ENCODE assay signal across 18 cellular contexts in genomic region chr2:230267059-230267458, GRCh38. TPM values are rescaled to one million over a fixed set of nuclear protein-coding genes. Genes with fewer than 3 reads are reported as not detected.
DNase-seq lines count a peak whose midpoint lies in the region; ATAC-seq and TF ChIP-seq lines count a peak whose summit lies in the region.
"Had no signal": no experiment of that assay in that cellular context is flagged by ENCODE, and none has a peak within 500 bp of the region (broad histone marks: within the 10 kb centered on the region; RNA-seq: fewer than 3 reads in every experiment).

No MANE protein-coding gene starts in this region.

- no peak overlapping the region for H3K4me3 Mint-ChIP-seq in activated CD4-positive, alpha-beta memory T cell treated with anti-CD3 and anti-CD28 coated beads for 36 hours
- no peak overlapping the region for H3K4me3 Mint-ChIP-seq in activated CD4-positive, alpha-beta memory T cell treated with anti-CD3 and anti-CD28 coated beads, Interleukin-2, amount 10 ng/mL, durations not matched to agents 7 days and 5 days
- H3K4me3 Mint-ChIP-seq in effector memory CD8-positive, alpha-beta T cell, result no peak overlapping the region

- WGBS in thyroid gland, 2 donors, result 90 to 96% methylated on average over 1 of the region's 1 CpG

- peak overlapping the region; percentile 63 for H3K27ac Mint-ChIP-seq in activated CD4-positive, alpha-beta memory T cell treated with anti-CD3 and anti-CD28 coated beads for 36 hours
- H3K27ac Mint-ChIP-seq in activated CD4-positive, alpha-beta memory T cell treated with anti-CD3 and anti-CD28 coated beads, Interleukin-2, amount 10 ng/mL, durations not matched to agents 7 days and 5 days, result no peak overlapping the region
- peak overlapping the region; percentile 55 to 57 for H3K27ac Mint-ChIP-seq in effector memory CD8-positive, alpha-beta T cell

- CTCF ChIA-PET in activated CD4-positive, alpha-beta memory T cell treated with anti-CD3 and anti-CD28 coated beads for 36 hours (lab: Charles Lee), result interaction anchor here (1.1 kb wide), 2 partner anchors 13 to 64 kb away, joined by 3 read pairs; no protein-coding TSS in a partner anchor
- CTCF ChIA-PET in activated CD4-positive, alpha-beta memory T cell treated with anti-CD3 and anti-CD28 coated beads, Interleukin-2, amount 10 ng/mL, durations not matched to agents 7 days and 5 days (lab: Charles Lee), result no interaction called here

- no peak overlapping the region for H3K27ac ChIP-seq in thyroid gland
- H3K27ac ChIP-seq: heart left ventricle, pancreas had no signal

- DNase-seq in activated CD4-positive, alpha-beta memory T cell treated with anti-CD3 and anti-CD28 coated beads for 36 hours, result no peak
- DNase-seq in activated CD4-positive, alpha-beta memory T cell treated with anti-CD3 and anti-CD28 coated beads, Interleukin-2, amount 10 ng/mL, durations not matched to agents 7 days and 5 days, result no peak
- no peak for DNase-seq in effector memory CD8-positive, alpha-beta T cell
- no peak for DNase-seq in activated effector memory CD4-positive, alpha-beta T cell treated with anti-CD3 and anti-CD28 coated beads, Interleukin-2, amount 50 U/mL, for 16 hours
- no peak for DNase-seq in thyroid gland
- DNase-seq: activated CD8-positive, alpha-beta memory T cell treated with anti-CD3 and anti-CD28 coated beads, Interleukin-2, amount 50 U/mL, for 48 hours; H7; heart left ventricle; kidney; mucosa of descending colon; NCI-H2227 treated with DMSO at 0.1 percent for 48 hours; pancreas; SK-N-SH had no signal

- H3K9me3 ChIP-seq in thyroid gland, result no peaks in the 10 kb centered on the region
- H3K9me3 ChIP-seq: mucosa of descending colon, pancreas had no signal

- no peaks in the 10 kb centered on the region for H3K27me3 Mint-ChIP-seq in activated CD4-positive, alpha-beta memory T cell treated with anti-CD3 and anti-CD28 coated beads for 36 hours
- H3K27me3 Mint-ChIP-seq in activated CD4-positive, alpha-beta memory T cell treated with anti-CD3 and anti-CD28 coated beads, Interleukin-2, amount 10 ng/mL, durations not matched to agents 7 days and 5 days, result no peaks in the 10 kb centered on the region
- H3K27me3 Mint-ChIP-seq in effector memory CD8-positive, alpha-beta T cell, result no peaks in the 10 kb centered on the region

- no peak overlapping the region for H3K4me3 ChIP-seq in thyroid gland (replicated peaks in 1 of 3)
- H3K4me3 ChIP-seq: heart left ventricle, K562, mucosa of descending colon, pancreas, smooth muscle cell had no signal

- POLR2A ChIA-PET in activated CD4-positive, alpha-beta memory T cell treated with anti-CD3 and anti-CD28 coated beads for 36 hours (lab: Charles Lee), result no interaction called here
- POLR2A ChIA-PET in activated CD4-positive, alpha-beta memory T cell treated with anti-CD3 and anti-CD28 coated beads, Interleukin-2, amount 10 ng/mL, durations not matched to agents 7 days and 5 days (lab: Charles Lee), result interaction anchor here (1.0 kb wide), 1 partner anchor 14 kb away, joined by 3 read pairs; no protein-coding TSS in a partner anchor

- no peaks in the 10 kb centered on the region for H3K27me3 ChIP-seq in thyroid gland
- H3K27me3 ChIP-seq: heart left ventricle, pancreas had no signal

- H3K4me1 Mint-ChIP-seq in activated CD4-positive, alpha-beta memory T cell treated with anti-CD3 and anti-CD28 coated beads for 36 hours (ENCODE audit: low read depth), result peaks cover 69% of the 10 kb centered on the region
- peaks cover 64% of the 10 kb centered on the region for H3K4me1 Mint-ChIP-seq in activated CD4-positive, alpha-beta memory T cell treated with anti-CD3 and anti-CD28 coated beads, Interleukin-2, amount 10 ng/mL, durations not matched to agents 7 days and 5 days
- peaks cover 28 to 42% of the 10 kb centered on the region in 2 donors for H3K4me1 Mint-ChIP-seq in effector memory CD8-positive, alpha-beta T cell (ENCODE audit: low read depth in 2 of 2)

- TF ChIP-seq CTCF in thyroid gland (IDR thresholded peaks at IDR 0.05), result no peak

- no peak for TF ChIP-seq POLR2A in thyroid gland (IDR thresholded peaks at IDR 0.05)

- ATAC-seq in GM21526 (IDR thresholded peaks at IDR 0.05; ENCODE audit: low FRiP score, unreplicated experiment), result peak; percentile 34
- peak; percentile 18 for ATAC-seq in HG03064 (IDR thresholded peaks at IDR 0.05; ENCODE audit: low read depth, unreplicated experiment)
- no peak for ATAC-seq in effector memory CD8-positive, alpha-beta T cell (replicated peaks)
- no peak for ATAC-seq in GM18498 (IDR thresholded peaks at IDR 0.05; ENCODE audit: unreplicated experiment)
- ATAC-seq: heart left ventricle, K562, mucosa of descending colon, pancreas had no signal

- no peaks in the 10 kb centered on the region for H3K9me3 Mint-ChIP-seq in activated CD4-positive, alpha-beta memory T cell treated with anti-CD3 and anti-CD28 coated beads for 36 hours
- H3K9me3 Mint-ChIP-seq in activated CD4-positive, alpha-beta memory T cell treated with anti-CD3 and anti-CD28 coated beads, Interleukin-2, amount 10 ng/mL, durations not matched to agents 7 days and 5 days, result peaks cover 9% of the 10 kb centered on the region
- H3K9me3 Mint-ChIP-seq in effector memory CD8-positive, alpha-beta T cell, result peaks cover 0 to 9% of the 10 kb centered on the region in 2 donors

- peaks cover 77% of the 10 kb centered on the region for H3K36me3 Mint-ChIP-seq in activated CD4-positive, alpha-beta memory T cell treated with anti-CD3 and anti-CD28 coated beads for 36 hours
- H3K36me3 Mint-ChIP-seq in activated CD4-positive, alpha-beta memory T cell treated with anti-CD3 and anti-CD28 coated beads, Interleukin-2, amount 10 ng/mL, durations not matched to agents 7 days and 5 days (ENCODE audit: low read depth), result peaks cover 90% of the 10 kb centered on the region
- H3K36me3 Mint-ChIP-seq in effector memory CD8-positive, alpha-beta T cell (ENCODE audit: insufficient read depth), result peaks cover 30% of the 10 kb centered on the region

- intact Hi-C loops in activated CD4-positive, alpha-beta memory T cell treated with anti-CD3 and anti-CD28 coated beads for 36 hours (cut with micrococcal nuclease), result loop anchor here (1.0 to 5.0 kb wide), 5 partner anchors 13 to 345 kb away; no protein-coding TSS in a partner anchor
- intact Hi-C loops in thyroid gland (cut with DNase I), result no loop called here

- no peaks in the 10 kb centered on the region for H3K4me1 ChIP-seq in thyroid gland
- H3K4me1 ChIP-seq: pancreas had no signal

- no peaks in the 10 kb centered on the region for H3K36me3 ChIP-seq in thyroid gland
- H3K36me3 ChIP-seq: heart left ventricle, pancreas had no signal

RNA-seq across cellular contexts. Expression of gene SP140, which starts 41.5 kb away (rescaled TPM):
- 100 to 1,000 TPM; 150 to 151 TPM for total RNA-seq in activated CD4-positive, alpha-beta memory T cell treated with anti-CD3 and anti-CD28 coated beads for 36 hours
- 100 to 1,000 TPM; 132 to 137 TPM for total RNA-seq in activated CD4-positive, alpha-beta memory T cell treated with anti-CD3 and anti-CD28 coated beads, Interleukin-2, amount 10 ng/mL, durations not matched to agents 7 days and 5 days
- total RNA-seq in thyroid gland, result 1 to 10 TPM in 2 of 4 donors, under 1 TPM in 2; 0.58 to 1.2 (median 0.95) TPM

RNA-seq across cellular contexts. Expression of gene SP110, which starts 47.3 kb away (rescaled TPM):
- total RNA-seq in activated CD4-positive, alpha-beta memory T cell treated with anti-CD3 and anti-CD28 coated beads for 36 hours, result 10 to 100 TPM; 91.5 to 94.1 TPM
- total RNA-seq in activated CD4-positive, alpha-beta memory T cell treated with anti-CD3 and anti-CD28 coated beads, Interleukin-2, amount 10 ng/mL, durations not matched to agents 7 days and 5 days, result 100 to 1,000 TPM; 125 to 128 TPM
- total RNA-seq in thyroid gland, result 10 to 100 TPM; 17.7 to 66.2 (median 23.5) TPM

RNA-seq across cellular contexts. Expression of gene SP140L, which starts 59.9 kb away (rescaled TPM):
- total RNA-seq in activated CD4-positive, alpha-beta memory T cell treated with anti-CD3 and anti-CD28 coated beads for 36 hours, result 10 to 100 TPM; 41.9 to 44.1 TPM
- 10 to 100 TPM; 85.2 to 88.0 TPM for total RNA-seq in activated CD4-positive, alpha-beta memory T cell treated with anti-CD3 and anti-CD28 coated beads, Interleukin-2, amount 10 ng/mL, durations not matched to agents 7 days and 5 days
- 10 to 100 TPM in 1 of 4 donors, 1 to 10 TPM in 3; 6.5 to 18.6 (median 8.4) TPM for total RNA-seq in thyroid gland

Comparison
In these comparisons a context has a peak if more than half of its experiments do, and no peak if none do; other contexts are left out.
1. ATAC-seq: peak in GM21526 (single experiment) and HG03064 (single experiment); none in effector memory CD8-positive, alpha-beta T cell (single experiment) and GM18498 (single experiment).
2. RNA of gene SP140, which starts 41.5 kb away (total RNA-seq): 150 to 151 TPM in activated CD4-positive, alpha-beta memory T cell treated with anti-CD3 and anti-CD28 coated beads for 36 hours and 132 to 137 TPM in activated CD4-positive, alpha-beta memory T cell treated with anti-CD3 and anti-CD28 coated beads, Interleukin-2, amount 10 ng/mL, durations not matched to agents 7 days and 5 days; 0.58 to 1.2 TPM in thyroid gland; every median in the first group is over 10 times any median in the second.